14 cellular contexts compared by ENCODE assay signal in genomic region chr20:3123542-3123941, GRCh38. TPM values are rescaled to one million over a fixed set of nuclear protein-coding genes. Genes with fewer than 3 reads are reported as not detected.
DNase-seq lines count a peak whose midpoint lies in the region; ATAC-seq and TF ChIP-seq lines count a peak whose summit lies in the region.
"Had no signal": no experiment of that assay in that cellular context is flagged by ENCODE, and none has a peak within 500 bp of the region (broad histone marks: within the 10 kb centered on the region; RNA-seq: fewer than 3 reads in every experiment).

No MANE protein-coding gene starts in this region.

- H3K4me3 ChIP-seq in A673 (ENCODE audit: low read depth, low read length, poor library complexity, severe bottlenecking), result no peak overlapping the region
- H3K4me3 ChIP-seq in HEK293 (ENCODE audit: low read depth, low read length), result no peak overlapping the region
- H3K4me3 ChIP-seq in uterus, result no peak overlapping the region
- H3K4me3 ChIP-seq: coronary artery had no signal

- no peaks in the 10 kb centered on the region for H3K27me3 Mint-ChIP-seq in activated CD4-positive, alpha-beta memory T cell treated with anti-CD3 and anti-CD28 coated beads for 36 hours
- H3K27me3 Mint-ChIP-seq in glutamatergic neuron (ENCODE audit: unreplicated experiment), result peaks cover 8% of the 10 kb centered on the region

- H3K4me1 ChIP-seq in A673 (ENCODE audit: insufficient read depth, low read length, poor library complexity, severe bottlenecking), result no peaks in the 10 kb centered on the region
- peaks cover 4% of the 10 kb centered on the region; the same call in 1 of the 2 replicates for H3K4me1 ChIP-seq in HEK293 (ENCODE audit: control insufficient read depth, insufficient read depth, low read length)
- no peaks in the 10 kb centered on the region for H3K4me1 ChIP-seq in uterus

- no peak for TF ChIP-seq CTCF in A673 (conservative IDR thresholded peaks at IDR 0.05; ENCODE audit: low read depth, low read length)
- no peak for TF ChIP-seq CTCF in HEK293 (tag by site-specific recombination; IDR thresholded peaks at IDR 0.05)
- no peak for TF ChIP-seq CTCF in glutamatergic neuron (IDR thresholded peaks at IDR 0.05; ENCODE audit: partially characterized antibody, unreplicated experiment)
- TF ChIP-seq CTCF in uterus (IDR thresholded peaks at IDR 0.05), result no peak

- peaks cover 13% of the 10 kb centered on the region for H3K36me3 ChIP-seq in A673 (ENCODE audit: insufficient read depth, low read length, poor library complexity, severe bottlenecking)
- H3K36me3 ChIP-seq in HEK293 (ENCODE audit: control insufficient read depth in 2 of 2, insufficient read depth in 1 of 2, low read length in 2 of 2), result peaks cover 8 to 30% of the 10 kb centered on the region in 2 experiments; a peak in 2 of 3 replicates
- no peaks in the 10 kb centered on the region for H3K36me3 ChIP-seq in uterus

- POLR2A ChIA-PET in A673 (lab: Charles Lee; ENCODE audit: low non-redundant PET) (no interaction called here), HEK293 (lab: Yijun Ruan, JAX) (no interaction called here)
- POLR2A ChIA-PET in activated CD4-positive, alpha-beta memory T cell treated with anti-CD3 and anti-CD28 coated beads for 36 hours (lab: Charles Lee), result no interaction called here

- CTCF ChIA-PET in A673 (lab: Charles Lee), result no interaction called here
- CTCF ChIA-PET in HEK293 (lab: Yijun Ruan, JAX), result interaction anchor here (0.9 kb wide), 1 partner anchor 193 kb away, joined by 3 read pairs; no protein-coding TSS in a partner anchor
- CTCF ChIA-PET in activated CD4-positive, alpha-beta memory T cell treated with anti-CD3 and anti-CD28 coated beads for 36 hours (lab: Charles Lee), result no interaction called here

- intact Hi-C loops in A673 (cut with micrococcal nuclease; ENCODE audit: unreplicated experiment), result no loop called here
- intact Hi-C loops in activated CD4-positive, alpha-beta memory T cell treated with anti-CD3 and anti-CD28 coated beads for 36 hours (cut with micrococcal nuclease), result loop anchor here (2.0 to 5.0 kb wide), 3 partner anchors 13 to 46 kb away; no protein-coding TSS in a partner anchor
- intact Hi-C loops in uterus (cut with DNase I; ENCODE audit: low total_unique reads), result no loop called here

- peak overlapping the region; percentile 76 for H3K27ac Mint-ChIP-seq in activated CD4-positive, alpha-beta memory T cell treated with anti-CD3 and anti-CD28 coated beads for 36 hours
- no peak overlapping the region for H3K27ac Mint-ChIP-seq in glutamatergic neuron (ENCODE audit: unreplicated experiment)
- H3K27ac Mint-ChIP-seq: mesothelial cell of epicardium had no signal

- peaks cover 33% of the 10 kb centered on the region for H3K4me1 Mint-ChIP-seq in activated CD4-positive, alpha-beta memory T cell treated with anti-CD3 and anti-CD28 coated beads for 36 hours (ENCODE audit: low read depth)
- peaks cover 10% of the 10 kb centered on the region for H3K4me1 Mint-ChIP-seq in glutamatergic neuron (ENCODE audit: low read depth, unreplicated experiment)
- H3K4me1 Mint-ChIP-seq: mesothelial cell of epicardium had no signal

- TF ChIP-seq POLR2A in uterus (IDR thresholded peaks at IDR 0.05), result no peak

- no peak for ATAC-seq in left lobe of liver
- ATAC-seq in HG03571 (IDR thresholded peaks at IDR 0.05; ENCODE audit: unreplicated experiment), result no peak

- H3K27me3 ChIP-seq in A673 (replicated peaks; ENCODE audit: insufficient read depth, low read depth, low read length, poor library complexity), result no peaks in the 10 kb centered on the region
- H3K27me3 ChIP-seq in uterus, result no peaks in the 10 kb centered on the region

- H3K9me3 ChIP-seq in A673 (ENCODE audit: low read depth, low read length, poor library complexity, severe bottlenecking), result no peaks in the 10 kb centered on the region
- H3K9me3 ChIP-seq in HEK293 (ENCODE audit: control insufficient read depth, insufficient read depth, low read depth, low read length), result no peaks in the 10 kb centered on the region
- H3K9me3 ChIP-seq in uterus, result no peaks in the 10 kb centered on the region

- H3K9me3 Mint-ChIP-seq in activated CD4-positive, alpha-beta memory T cell treated with anti-CD3 and anti-CD28 coated beads for 36 hours, result peaks cover 19% of the 10 kb centered on the region
- H3K9me3 Mint-ChIP-seq in glutamatergic neuron (ENCODE audit: unreplicated experiment), result peaks cover 23% of the 10 kb centered on the region

- no TSS peak for BruUV-seq in A673 (replicated peaks; lab: Mats Ljungman, UMichigan)

- H3K4me3 Mint-ChIP-seq in activated CD4-positive, alpha-beta memory T cell treated with anti-CD3 and anti-CD28 coated beads for 36 hours, result no peak overlapping the region
- peak overlapping the region; percentile 36 for H3K4me3 Mint-ChIP-seq in glutamatergic neuron (ENCODE audit: unreplicated experiment)
- H3K4me3 Mint-ChIP-seq: mesothelial cell of epicardium had no signal

- peaks cover 33% of the 10 kb centered on the region for H3K36me3 Mint-ChIP-seq in activated CD4-positive, alpha-beta memory T cell treated with anti-CD3 and anti-CD28 coated beads for 36 hours
- peaks cover 32% of the 10 kb centered on the region for H3K36me3 Mint-ChIP-seq in glutamatergic neuron (ENCODE audit: unreplicated experiment)

- H3K27ac ChIP-seq in A673 (ENCODE audit: low read depth, low read length, poor library complexity, severe bottlenecking), result peak overlapping the region; percentile 23
- no peak overlapping the region for H3K27ac ChIP-seq in HEK293 (ENCODE audit: extremely low read depth, low read depth, low read length)
- H3K27ac ChIP-seq in uterus, result no peak overlapping the region
- H3K27ac ChIP-seq: coronary artery had no signal

- no peak for DNase-seq in A673 (ENCODE audit: low spot score)
- no peak for DNase-seq in activated CD4-positive, alpha-beta memory T cell treated with anti-CD3 and anti-CD28 coated beads for 36 hours
- no peak for DNase-seq in glutamatergic neuron
- DNase-seq in uterus, result no peak
- no peak for DNase-seq in left lobe of liver (ENCODE audit: low spot score)
- no peak for DNase-seq in MV-4-11 (lab: John Stamatoyannopoulos, UW)
- DNase-seq: C1 segment of cervical spinal cord, H7, OCI-M1, posterior cingulate gyrus had no signal

TF ChIP-seq in HEK293, 187 proteins besides CTCF, POLR2A, EP300 and RAD21:
- TF ChIP-seq SP7 (tag by site-specific recombination; IDR thresholded peaks at IDR 0.05) (peak; percentile 74), ZNF530 (tag by site-specific recombination; IDR thresholded peaks at IDR 0.05; ENCODE audit: low read depth) (0 out of 2 replicates have a peak, but pooled peaks have one; percentile 66), SCRT2 (tag by site-specific recombination; IDR thresholded peaks at IDR 0.05) (peak; percentile 69)
- TF ChIP-seq, protein P1, sequence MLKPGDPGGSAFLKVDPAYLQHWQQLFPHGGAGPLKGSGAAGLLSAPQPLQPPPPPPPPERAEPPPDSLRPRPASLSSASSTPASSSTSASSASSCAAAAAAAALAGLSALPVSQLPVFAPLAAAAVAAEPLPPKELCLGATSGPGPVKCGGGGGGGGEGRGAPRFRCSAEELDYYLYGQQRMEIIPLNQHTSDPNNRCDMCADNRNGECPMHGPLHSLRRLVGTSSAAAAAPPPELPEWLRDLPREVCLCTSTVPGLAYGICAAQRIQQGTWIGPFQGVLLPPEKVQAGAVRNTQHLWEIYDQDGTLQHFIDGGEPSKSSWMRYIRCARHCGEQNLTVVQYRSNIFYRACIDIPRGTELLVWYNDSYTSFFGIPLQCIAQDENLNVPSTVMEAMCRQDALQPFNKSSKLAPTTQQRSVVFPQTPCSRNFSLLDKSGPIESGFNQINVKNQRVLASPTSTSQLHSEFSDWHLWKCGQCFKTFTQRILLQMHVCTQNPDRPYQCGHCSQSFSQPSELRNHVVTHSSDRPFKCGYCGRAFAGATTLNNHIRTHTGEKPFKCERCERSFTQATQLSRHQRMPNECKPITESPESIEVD (tag by site-specific recombination; IDR thresholded peaks at IDR 0.05), result no peak

RNA-seq across cellular contexts. Expression of gene FASTKD5, which starts 36.1 kb away (rescaled TPM):
- total RNA-seq in A673 (2021), result 17.6 and 20.4 TPM in 2 replicates
- total RNA-seq in activated CD4-positive, alpha-beta memory T cell treated with anti-CD3 and anti-CD28 coated beads for 36 hours, result 10 to 100 TPM; 20.8 to 22.8 TPM
- 19.5 TPM for total RNA-seq in glutamatergic neuron (ENCODE audit: unreplicated experiment)
- 10 to 100 TPM; 12.3 to 17.2 (median 12.7) TPM for total RNA-seq in uterus
- total RNA-seq in left lobe of liver, result 9.3 TPM

RNA-seq across cellular contexts. Expression of gene UBOX5, which starts 36.1 kb away (rescaled TPM):
- total RNA-seq in A673 (2021) (6.1 and 7.9 TPM in 2 replicates), glutamatergic neuron (ENCODE audit: unreplicated experiment) (8.6 TPM), uterus (10 to 100 TPM in 2 of 4 donors, 1 to 10 TPM in 2; 2.6 to 14.1 (median 8.5) TPM), left lobe of liver (2.7 TPM)
- 1 to 10 TPM; 5.8 to 7.0 TPM for total RNA-seq in activated CD4-positive, alpha-beta memory T cell treated with anti-CD3 and anti-CD28 coated beads for 36 hours

RNA-seq across cellular contexts. Expression of gene AVP, which starts 39.0 kb away (rescaled TPM):
- total RNA-seq in A673 (2021) (not detected in 2 replicates), glutamatergic neuron (ENCODE audit: unreplicated experiment) (not detected), uterus (not detected), left lobe of liver (not detected)
- not detected for total RNA-seq in activated CD4-positive, alpha-beta memory T cell treated with anti-CD3 and anti-CD28 coated beads for 36 hours
- total RNA-seq: H7, mesothelial cell of epicardium had no signal

RNA-seq across cellular contexts. Expression of gene LZTS3, which starts 49.8 kb away (rescaled TPM):
- 6.1 and 7.5 TPM in 2 replicates for total RNA-seq in A673 (2021)
- total RNA-seq in activated CD4-positive, alpha-beta memory T cell treated with anti-CD3 and anti-CD28 coated beads for 36 hours, result 1 to 10 TPM; 1.4 to 1.5 TPM
- total RNA-seq in glutamatergic neuron (ENCODE audit: unreplicated experiment), result 56.8 TPM
- total RNA-seq in uterus, result 10 to 100 TPM in 2 of 4 donors, 1 to 10 TPM in 2; 3.6 to 13.1 (median 8.2) TPM
- 5.7 TPM for total RNA-seq in left lobe of liver

RNA-seq across cellular contexts. Expression of gene OXT, which starts 52.1 kb away (rescaled TPM):
- not detected in 2 replicates for total RNA-seq in A673 (2021)
- 1 to 10 TPM in 1 of 2 experiments, not detected in 1; 1.0 TPM for total RNA-seq in activated CD4-positive, alpha-beta memory T cell treated with anti-CD3 and anti-CD28 coated beads for 36 hours
- not detected for total RNA-seq in glutamatergic neuron (ENCODE audit: unreplicated experiment)
- total RNA-seq in uterus, result 1 to 10 TPM in 1 of 4 donors, not detected in 3; 4.2 TPM
- 8.4 TPM for total RNA-seq in left lobe of liver
- total RNA-seq: mesothelial cell of epicardium had no signal
